ENCODE assay signal across 8 cellular contexts in the genomic region with DNA sequence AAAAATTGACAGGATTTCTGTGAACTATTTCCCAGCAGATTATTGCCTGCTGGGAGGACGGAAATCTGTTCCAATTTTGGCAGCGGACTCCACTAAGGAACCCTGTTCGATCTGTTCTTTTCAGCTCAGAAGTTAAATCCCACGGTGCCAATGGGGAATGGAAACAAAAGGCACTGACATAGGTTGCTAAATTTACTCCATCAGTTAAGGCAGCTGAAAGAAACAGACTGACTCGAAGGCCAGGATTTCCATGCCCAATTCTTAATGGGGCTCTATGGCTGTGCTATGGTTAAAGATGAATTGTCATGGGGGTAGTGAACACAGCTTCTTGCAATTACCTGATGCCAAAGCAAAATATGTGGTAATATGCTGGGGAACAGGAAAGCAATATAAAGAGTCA.
"Had no signal": no experiment of that assay in that cellular context is flagged by ENCODE, and none has a peak within 500 bp of the region (broad histone marks: within the 10 kb centered on the region; RNA-seq: fewer than 3 reads in every experiment).

No MANE protein-coding gene starts in this region.

- H3K4me3 Mint-ChIP-seq: GM23338, H9 had no signal

- H3K27ac Mint-ChIP-seq: GM23338, H9 had no signal

- FAIRE-seq: H1, H54, HTR-8/SVneo had no signal

- DNase-seq: H9, HCEC 1CT, IMR-90, KBM-7 had no signal

- H3K9me3 Mint-ChIP-seq: GM23338, H9 had no signal

- H3K4me2 ChIP-seq: GM23338 had no signal

- ATAC-seq: GM23338 had no signal

- H3K4me1 Mint-ChIP-seq: GM23338 had no signal

- H3K4me3 ChIP-seq: GM23338 had no signal
